ENCODE assay signal across 12 cellular contexts in genomic region chr21:28111151-28111619, GRCh38.
DNase-seq lines count a peak whose midpoint lies in the region; ATAC-seq and TF ChIP-seq lines count a peak whose summit lies in the region.
"Had no signal": no experiment of that assay in that cellular context is flagged by ENCODE, and none has a peak within 500 bp of the region (broad histone marks: within the 10 kb centered on the region; RNA-seq: fewer than 3 reads in every experiment).

No MANE protein-coding gene starts in this region.

- in situ Hi-C loops in astrocyte of the cerebellum (cut with HindIII; ENCODE audit: low sequenced_read_pairs) = no loop called here

- H3K27ac ChIP-seq in heart right ventricle = peak overlapping the region in 8 of 10 donors; percentile 22 to 78 (median 62)

- H3K36me3 ChIP-seq in BE2C (peaks cover 4% of the 10 kb centered on the region), heart right ventricle (no peaks in the 10 kb centered on the region)

- no peak for TF ChIP-seq CTCF in BE2C (IDR thresholded peaks at IDR 0.05; ENCODE audit: low read depth, low read length)
- TF ChIP-seq CTCF in astrocyte of the cerebellum (IDR thresholded peaks at IDR 0.05; ENCODE audit: low read depth, low read length, missing control alignments) = no peak
- TF ChIP-seq CTCF in heart right ventricle (IDR thresholded peaks at IDR 0.05) = no peak
- no peak for TF ChIP-seq CTCF in retinal pigment epithelial cell (conservative IDR thresholded peaks at IDR 0.05; ENCODE audit: low read depth, low read length)

- H3K4me3 ChIP-seq in BE2C (ENCODE audit: low read depth, low read length) (peak overlapping the region; percentile 8), astrocyte of the cerebellum (ENCODE audit: low read depth, low read length) (no peak overlapping the region), heart right ventricle (peak overlapping the region in 5 of 10 donors; percentile 8 to 34 (median 20)), retinal pigment epithelial cell (ENCODE audit: low read length) (no peak overlapping the region)

- H3K27me3 ChIP-seq in BE2C (no peaks in the 10 kb centered on the region), heart right ventricle (no peaks in the 10 kb centered on the region)

- DNase-seq in BE2C (peak; percentile 83), astrocyte of the cerebellum (ENCODE audit: low read depth) (peak; percentile 94), heart right ventricle (peak; percentile 14 to 83), retinal pigment epithelial cell (ENCODE audit: low read depth) (peak; percentile 99), NCI-H748 (lab: John Stamatoyannopoulos, UW; ENCODE audit: unreplicated experiment) (no peak), Kasumi-1 (lab: John Stamatoyannopoulos, UW) (no peak)
- no peak for DNase-seq in activated effector memory CD4-positive, alpha-beta T cell treated with Interleukin-2 at 50 U/mL for 16 hours
- DNase-seq: activated CD8-positive, alpha-beta memory T cell treated with anti-CD3 and anti-CD28 coated beads, Interleukin-2, amount 50 U/mL, for 4 hours; CD8-positive, alpha-beta memory T cell; effector memory CD8-positive, alpha-beta T cell; NCI-H187 treated with DMSO at 0.1 percent for 48 hours had no signal

- 10% methylated on average over 7 of the region's 7 CpGs for WGBS in heart right ventricle, 2 donors

- H3K4me1 ChIP-seq in BE2C = peaks cover 8% of the 10 kb centered on the region
- H3K4me1 ChIP-seq in heart right ventricle = peaks cover 0 to 24% (median 11%) of the 10 kb centered on the region in 9 donors

- intact Hi-C loops in heart right ventricle (cut with DNase I) = loop anchor here in 1 of 10 donors (10.0 kb wide), 1 partner anchor 104 kb away; no protein-coding TSS in a partner anchor

- ATAC-seq in heart right ventricle = peak; percentile 96 to 100 (median 98)
- ATAC-seq in HG03571 (IDR thresholded peaks at IDR 0.05; ENCODE audit: unreplicated experiment) = no peak
- ATAC-seq: effector memory CD8-positive, alpha-beta T cell had no signal

- H3K9me3 ChIP-seq in BE2C = peaks cover 3% of the 10 kb centered on the region; the same call in 1 of the 2 replicates
- peaks cover 0 to 7% (median 0%) of the 10 kb centered on the region in 11 donors for H3K9me3 ChIP-seq in heart right ventricle

Comparison
In these comparisons a context has a peak if more than half of its experiments do, and no peak if none do; other contexts are left out.
1. DNase-seq: peak in BE2C (single experiment), astrocyte of the cerebellum (single experiment), heart right ventricle (2 of 2) and retinal pigment epithelial cell (single experiment); none in NCI-H748 (single experiment), activated effector memory CD4-positive, alpha-beta T cell treated with Interleukin-2 at 50 U/mL for 16 hours (single experiment) and Kasumi-1 (0 of 2).